Comparison of ENCODE assay signal across 8 cellular contexts in the genomic region with DNA sequence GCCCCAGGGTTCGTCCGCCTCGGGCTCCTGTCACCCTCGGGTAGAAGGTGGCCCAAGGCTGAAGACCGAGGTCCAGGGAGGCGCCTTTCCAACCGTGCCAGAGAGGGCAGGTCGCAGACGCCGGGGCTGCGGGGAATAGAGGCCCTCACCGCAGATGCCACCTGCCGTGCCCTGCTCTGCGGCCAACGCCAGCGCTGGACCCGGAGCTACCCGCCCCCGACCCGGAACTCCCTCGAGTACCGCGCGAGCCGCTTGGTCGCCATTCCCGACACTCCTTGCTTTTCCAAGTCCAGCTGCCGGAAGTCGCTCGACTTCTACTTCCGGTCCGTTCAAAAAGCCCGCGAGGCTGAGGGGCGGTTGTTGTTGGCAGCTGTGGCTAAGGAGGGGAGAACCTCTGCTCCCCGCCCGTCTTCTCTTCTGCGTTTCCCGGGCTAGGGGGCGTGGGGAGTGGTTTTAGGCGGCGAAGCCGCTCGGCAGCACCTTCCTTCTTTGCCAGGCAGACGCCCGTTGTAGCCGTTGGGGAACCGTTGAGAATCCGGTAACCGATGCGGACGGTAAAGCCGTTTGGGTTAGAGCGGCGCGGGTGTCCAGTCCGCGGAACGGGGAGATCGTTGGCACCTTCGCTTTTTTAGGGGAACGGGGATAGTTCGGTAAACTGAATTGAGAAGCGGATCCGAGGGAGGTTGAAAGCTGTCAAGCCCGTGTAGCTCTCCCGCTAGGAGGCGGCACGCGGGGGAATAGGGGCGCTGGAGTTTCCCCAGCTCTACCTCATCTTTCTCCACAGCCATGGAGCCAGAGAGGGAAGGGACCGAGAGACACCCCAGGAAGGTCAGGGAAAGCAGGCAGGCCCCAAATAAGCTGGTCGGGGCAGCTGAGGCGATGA. TPM values are rescaled to one million over a fixed set of nuclear protein-coding genes. Genes with fewer than 3 reads are reported as not detected.
DNase-seq lines count a peak whose midpoint lies in the region; ATAC-seq, FAIRE-seq and TF ChIP-seq lines count a peak whose summit lies in the region.

A gene with protein sequence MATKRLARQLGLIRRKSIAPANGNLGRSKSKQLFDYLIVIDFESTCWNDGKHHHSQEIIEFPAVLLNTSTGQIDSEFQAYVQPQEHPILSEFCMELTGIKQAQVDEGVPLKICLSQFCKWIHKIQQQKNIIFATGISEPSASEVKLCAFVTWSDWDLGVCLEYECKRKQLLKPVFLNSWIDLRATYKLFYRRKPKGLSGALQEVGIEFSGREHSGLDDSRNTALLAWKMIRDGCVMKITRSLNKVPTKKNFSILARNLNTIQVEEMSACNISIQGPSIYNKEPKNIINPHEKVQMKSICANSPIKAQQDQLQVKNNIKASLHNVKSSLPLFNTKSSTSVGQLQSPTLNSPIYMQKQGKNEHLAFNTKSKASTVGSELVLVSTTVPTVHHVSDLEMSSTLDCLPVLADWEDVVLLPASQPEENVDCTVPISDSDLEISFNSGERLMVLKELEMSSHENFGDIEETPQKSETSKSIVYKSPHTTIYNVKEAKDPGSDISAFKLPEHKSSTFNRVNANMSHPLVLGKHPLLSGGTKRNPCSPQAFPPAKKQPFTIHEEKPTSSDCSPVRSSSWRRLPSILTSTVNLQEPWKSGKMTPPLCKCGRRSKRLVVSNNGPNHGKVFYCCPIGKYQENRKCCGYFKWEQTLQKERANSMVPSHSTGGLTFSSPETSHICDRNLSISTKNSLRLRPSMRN (minus strand): TSS at position 305 of the 883 bp plus-strand sequence. CDS start 42 bp downstream, at position 263.
A gene with protein sequence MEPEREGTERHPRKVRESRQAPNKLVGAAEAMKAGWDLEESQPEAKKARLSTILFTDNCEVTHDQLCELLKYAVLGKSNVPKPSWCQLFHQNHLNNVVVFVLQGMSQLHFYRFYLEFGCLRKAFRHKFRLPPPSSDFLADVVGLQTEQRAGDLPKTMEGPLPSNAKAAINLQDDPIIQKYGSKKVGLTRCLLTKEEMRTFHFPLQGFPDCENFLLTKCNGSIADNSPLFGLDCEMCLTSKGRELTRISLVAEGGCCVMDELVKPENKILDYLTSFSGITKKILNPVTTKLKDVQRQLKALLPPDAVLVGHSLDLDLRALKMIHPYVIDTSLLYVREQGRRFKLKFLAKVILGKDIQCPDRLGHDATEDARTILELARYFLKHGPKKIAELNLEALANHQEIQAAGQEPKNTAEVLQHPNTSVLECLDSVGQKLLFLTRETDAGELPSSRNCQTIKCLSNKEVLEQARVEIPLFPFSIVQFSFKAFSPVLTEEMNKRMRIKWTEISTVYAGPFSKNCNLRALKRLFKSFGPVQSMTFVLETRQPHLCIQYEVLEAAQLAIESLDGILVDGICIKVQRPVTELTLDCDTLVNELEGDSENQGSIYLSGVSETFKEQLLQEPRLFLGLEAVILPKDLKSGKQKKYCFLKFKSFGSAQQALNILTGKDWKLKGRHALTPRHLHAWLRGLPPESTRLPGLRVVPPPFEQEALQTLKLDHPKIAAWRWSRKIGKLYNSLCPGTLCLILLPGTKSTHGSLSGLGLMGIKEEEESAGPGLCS (plus strand): TSS at position 360 of the 883 bp plus-strand sequence. CDS start 427 bp downstream, at position 787.

- TF ChIP-seq CTCF in H1 (IDR thresholded peaks at IDR 0.05; ENCODE audit: control extremely low read depth in 1 of 3, insufficient read depth in 1 of 3, low read depth in 1 of 3, low read length in 3 of 3), result peak in 2 of 3 experiments; percentile 6 to 12; a peak in 3 of 4 replicates

- H4K5ac ChIP-seq in H1 (ENCODE audit: insufficient read length, low read depth, low read length), result peak within 1 kb of the TSS; percentile 78

- 0 out of 7 replicates have a peak, but pooled peaks cover 0 to 3% (median 0%) of the 10 kb centered on the region in 4 experiments for H3K4me1 ChIP-seq in H1 (replicated peaks in 1 of 4; ENCODE audit: control insufficient read depth in 3 of 4, insufficient read depth in 4 of 4, low read length in 3 of 4)
- H3K4me1 ChIP-seq in mesenchymal stem cell (ENCODE audit: control insufficient read depth, insufficient read depth, low read depth, low read length), result peaks cover 3% of the 10 kb centered on the region

- peak within 1 kb of the TSS; percentile 71 to 91 (median 80) for H3K4me3 ChIP-seq in H1 (ENCODE audit: extremely low read depth in 1 of 4, insufficient read depth in 2 of 4, low read depth in 3 of 4, low read length in 4 of 4)
- peak within 1 kb of the TSS; percentile 91 to 99 for H3K4me3 ChIP-seq in mesenchymal stem cell (ENCODE audit: insufficient read depth in 1 of 2, low read depth in 1 of 2, low read length in 2 of 2)

- H3K23me2 ChIP-seq in H1 (ENCODE audit: low read depth, low read length), result peaks cover 5% of the 10 kb centered on the region

- peak; percentile 96 for DNase-seq in COLO668 (lab: John Stamatoyannopoulos, UW; ENCODE audit: unreplicated experiment)
- peak; percentile 95 for DNase-seq in HT-29 (ENCODE audit: low spot score)
- peak; percentile 90 for DNase-seq in NOMO-1 treated with DMSO at 0.1 percent for 48 hours (lab: John Stamatoyannopoulos, UW; ENCODE audit: unreplicated experiment)
- peak; percentile 51 to 57 for DNase-seq in activated CD8-positive, alpha-beta memory T cell treated with anti-CD3 and anti-CD28 coated beads for 4 hours (ENCODE audit: low read depth in 2 of 2)
- DNase-seq in H1 (ENCODE audit: low read depth in 1 of 2, low spot score in 2 of 2), result peak; percentile 72 to 93
- peak; percentile 98 for DNase-seq in mesenchymal stem cell
- peak; percentile 53 for DNase-seq in stimulated activated CD8-positive, alpha-beta memory T cell treated with anti-CD3 and anti-CD28 coated beads, Interleukin-12 subunit alpha, Interleukin-12 subunit beta, amount 100 ng/mL, for 24 hours (ENCODE audit: extremely low read depth)

- H3K9me3 ChIP-seq in H1 (ENCODE audit: insufficient read depth in 2 of 2, low read depth in 1 of 2, low read length in 1 of 2) (no peaks in the 10 kb centered on the region), mesenchymal stem cell (ENCODE audit: control insufficient read depth, low read length) (no peaks in the 10 kb centered on the region)

- peak; percentile 43 for ATAC-seq in GM19468 (IDR thresholded peaks at IDR 0.05; ENCODE audit: extremely low read depth, unreplicated experiment)

- FAIRE-seq in H1 (lab: Jason Lieb, UNC), result no peak

- H3K9ac ChIP-seq in H1 (replicated peaks in 1 of 4; ENCODE audit: extremely low read depth in 1 of 4, low read depth in 3 of 4, low read length in 3 of 4) (peak within 1 kb of the TSS; percentile 79 to 91 (median 84)), mesenchymal stem cell (ENCODE audit: low read length) (peak within 1 kb of the TSS; percentile 93)

- H4K20me1 ChIP-seq in H1 (replicated peaks in 1 of 2; ENCODE audit: control insufficient read depth in 1 of 2, insufficient read depth in 2 of 2, low read length in 2 of 2), result no peaks in the 10 kb centered on the region

- H3K4me2 ChIP-seq in H1 (ENCODE audit: insufficient read depth in 1 of 2, low read depth in 2 of 2, low read length in 2 of 2), result peak within 1 kb of the TSS; percentile 67 to 91
- H3K4me2 ChIP-seq in mesenchymal stem cell (ENCODE audit: low read length, poor library complexity, severe bottlenecking), result peak within 1 kb of the TSS; percentile 70

- H2BK12ac ChIP-seq in H1 (ENCODE audit: low read depth, low read length), result 0 out of 2 replicates have a peak within 1 kb of the TSS, but pooled peaks have one; percentile 72
- H2BK12ac ChIP-seq in mesenchymal stem cell (ENCODE audit: low read length in 2 of 2), result no peak within 1 kb of the TSS

- WGBS in H1 (ENCODE audit: extremely low coverage in 1 of 2, insufficient coverage in 1 of 2, insufficient read length in 1 of 2, insufficient replicate concordance in 2 of 2, low coverage in 1 of 2, low lambda C conversion rate in 2 of 2, missing lambda C conversion rate in 1 of 2), 2 experiments, result 1% methylated on average over 62 of the region's 74 CpGs; no CpG with 5 or more reads in 1 of the 2 experiments
- WGBS in mesenchymal stem cell, result under 1% methylated on average over 61 of the region's 74 CpGs

- CTCF ChIA-PET in H1 (lab: Charles Lee; ENCODE audit: partially characterized antibody), result interaction anchor here (0.6 to 1.3 kb wide), 5 partner anchors 14 to 1245 kb away, joined by 3 to 6 read pairs (median 4); no protein-coding TSS in a partner anchor

- peak within 1 kb of the TSS; percentile 77 for H3K56ac ChIP-seq in H1 (replicated peaks; ENCODE audit: insufficient read length, low read depth, low read length)

- H2BK20ac ChIP-seq in H1 (ENCODE audit: low read length), result no peak within 1 kb of the TSS

- no peaks in the 10 kb centered on the region; a peak in 1 of 8 replicates for H3K36me3 ChIP-seq in H1 (ENCODE audit: control insufficient read depth in 2 of 4, insufficient read depth in 4 of 4, low read length in 3 of 4)
- H3K36me3 ChIP-seq in mesenchymal stem cell (ENCODE audit: control insufficient read depth in 1 of 2, insufficient read depth in 2 of 2, low read depth in 1 of 2, low read length in 2 of 2), result no peaks in the 10 kb centered on the region

- H3K27me3 ChIP-seq in H1 (replicated peaks in 1 of 4; ENCODE audit: control insufficient read depth in 3 of 4, extremely low read depth in 1 of 4, insufficient read depth in 3 of 4, low read length in 3 of 4) (no peaks in the 10 kb centered on the region), mesenchymal stem cell (ENCODE audit: control insufficient read depth in 1 of 2, insufficient read depth in 1 of 2, low read length in 2 of 2) (no peaks in the 10 kb centered on the region)

- H2BK15ac ChIP-seq in H1 (ENCODE audit: low read length) (peak within 1 kb of the TSS; percentile 67; the same call in 1 of the 2 replicates), mesenchymal stem cell (ENCODE audit: low read depth, poor library complexity, severe bottlenecking) (peak within 1 kb of the TSS; percentile 94)

- H3K18ac ChIP-seq in H1 (ENCODE audit: extremely low read depth, low read length) (peak within 1 kb of the TSS; percentile 76), mesenchymal stem cell (ENCODE audit: low read depth in 1 of 2, low read length in 2 of 2) (peak within 1 kb of the TSS; percentile 80 to 97)

- TF ChIP-seq POLR2A in H1 (IDR thresholded peaks at IDR 0.05; ENCODE audit: control extremely low read depth in 1 of 2, low read depth in 2 of 2, low read length in 2 of 2), result peak; percentile 75 to 79; a peak in 2 of 3 replicates

- H2AK5ac ChIP-seq in H1 (ENCODE audit: low read depth, low read length) (no peak within 1 kb of the TSS), mesenchymal stem cell (ENCODE audit: low read length, severe bottlenecking) (no peak within 1 kb of the TSS)

- peak within 1 kb of the TSS; percentile 72 for H3K27ac ChIP-seq in H1 (ENCODE audit: low read depth, low read length)
- H3K27ac ChIP-seq in mesenchymal stem cell (ENCODE audit: low read length, poor library complexity, severe bottlenecking), result peak within 1 kb of the TSS; percentile 76

- H3K79me1 ChIP-seq in H1 (ENCODE audit: low read depth, low read length) (no peaks in the 10 kb centered on the region), mesenchymal stem cell (replicated peaks; ENCODE audit: low read length, poor library complexity, severe bottlenecking) (peaks cover 8% of the 10 kb centered on the region)

- peak within 1 kb of the TSS; percentile 52 for H4K91ac ChIP-seq in H1 (replicated peaks; ENCODE audit: insufficient read length, low read length)
- H4K91ac ChIP-seq in mesenchymal stem cell (ENCODE audit: low read length), result peak within 1 kb of the TSS; percentile 91

- no peak within 1 kb of the TSS for H3K23ac ChIP-seq in H1 (ENCODE audit: insufficient read length)
- peak within 1 kb of the TSS in 1 of 2 experiments; percentile 74 for H3K23ac ChIP-seq in mesenchymal stem cell (ENCODE audit: low read length in 2 of 2)

- H2BK5ac ChIP-seq in H1 (ENCODE audit: low read depth, low read length) (peak within 1 kb of the TSS; percentile 69), mesenchymal stem cell (ENCODE audit: low read depth, low read length, poor library complexity, severe bottlenecking) (no peak within 1 kb of the TSS)

- POLR2A ChIA-PET in H1 (lab: Charles Lee; ENCODE audit: partially characterized antibody), result interaction anchor here (0.6 to 1.6 kb wide), 12 partner anchors 9 to 277 kb away, joined by 3 to 10 read pairs (median 3); a partner anchor contains a TSS

- H4K8ac ChIP-seq in H1 (ENCODE audit: extremely low read depth, insufficient read depth, low read length) (peak within 1 kb of the TSS; percentile 93), mesenchymal stem cell (ENCODE audit: low read length) (peak within 1 kb of the TSS; percentile 97)

- TF ChIP-seq RAD21 in H1 (IDR thresholded peaks at IDR 0.05 in 1 of 2, conservative IDR thresholded peaks at IDR 0.05 in 1 of 2; ENCODE audit: low read depth in 2 of 2, low read length in 2 of 2), result no peak

- H2BK120ac ChIP-seq in H1 (replicated peaks; ENCODE audit: low read depth, low read length) (no peak within 1 kb of the TSS), mesenchymal stem cell (ENCODE audit: low read depth, low read length) (no peak within 1 kb of the TSS)

- peak within 1 kb of the TSS; percentile 85 for H3K4ac ChIP-seq in H1 (replicated peaks; ENCODE audit: insufficient read length, low read depth, low read length)
- peak within 1 kb of the TSS; percentile 79 to 89 for H3K4ac ChIP-seq in mesenchymal stem cell (ENCODE audit: low read depth in 1 of 2, low read length in 2 of 2)

- peak within 1 kb of the TSS; percentile 52; the same call in 1 of the 2 replicates for H2AFZ ChIP-seq in H1 (ENCODE audit: low read length)
- peak within 1 kb of the TSS; percentile 99 for H2AFZ ChIP-seq in mesenchymal stem cell (ENCODE audit: low read depth, low read length)

- no peak within 1 kb of the TSS for H3K14ac ChIP-seq in H1 (ENCODE audit: insufficient read length)
- H3K14ac ChIP-seq in mesenchymal stem cell (ENCODE audit: low read length in 2 of 2), result peak within 1 kb of the TSS in 1 of 2 experiments; percentile 50

- no peak for TF ChIP-seq EP300 in H1 (IDR thresholded peaks at IDR 0.05; ENCODE audit: borderline replicate concordance in 1 of 2, low read depth in 2 of 2, low read length in 2 of 2)

- no peaks in the 10 kb centered on the region for H3K79me2 ChIP-seq in H1 (ENCODE audit: control insufficient read depth in 1 of 2, insufficient read depth in 2 of 2, low read length in 2 of 2)

RNA-seq across cellular contexts. Expression of the first gene that starts in this region (rescaled TPM):
- total RNA-seq in HT-29 (2014; rRNA removed; shearing (Covaris generic)), result 11.9 and 17.8 TPM in 2 replicates
- total RNA-seq in H1 (2021; fragmentation: NEBNext Ultra II Directional; extraction: Animal tissue kit (Norgen Biotek cat#: 25700)), result 12.6 and 14.5 TPM in 2 replicates
- 5.4 and 11.0 TPM in 2 replicates for polyA plus RNA-seq in H1 (2011; rRNA removed)
- 8.2 TPM for polyA plus RNA-seq in H1 (2011; cell fraction: cytosol; rRNA removed)
- 5.3 TPM for polyA plus RNA-seq in H1 (2011; cell fraction: nucleus; rRNA removed)
- polyA plus RNA-seq in H1 (2012, experiment 1 of 2), result 6.7 to 10.7 TPM (median 7.9 TPM) in 4 replicates
- polyA plus RNA-seq in H1 (2012, experiment 2 of 2), result 0.58 TPM
- 9.4 TPM for polyA plus RNA-seq in H1 (2013, experiment 1 of 2)
- 8.0 TPM for polyA plus RNA-seq in H1 (2013, experiment 2 of 2)
- polyA minus RNA-seq in H1 (2011; rRNA and poly(A)+ RNA removed), result 9.4 and 16.3 TPM in 2 replicates
- 12.2 TPM for polyA minus RNA-seq in H1 (2011; cell fraction: cytosol; rRNA and poly(A)+ RNA removed)
- 12.7 TPM for polyA minus RNA-seq in H1 (2011; cell fraction: nucleus; rRNA and poly(A)+ RNA removed)
- 5.4 TPM for polyA plus RNA-seq in mesenchymal stem cell (2013, experiment 1 of 2)
- polyA plus RNA-seq in mesenchymal stem cell (2013, experiment 2 of 2), result 5.5 TPM

RNA-seq across cellular contexts. Expression of the second gene that starts in this region (rescaled TPM):
- total RNA-seq in HT-29 (2014; rRNA removed; shearing (Covaris generic)), result 5.8 and 6.5 TPM in 2 replicates
- total RNA-seq in H1 (2021; fragmentation: NEBNext Ultra II Directional; extraction: Animal tissue kit (Norgen Biotek cat#: 25700)), result 6.0 and 8.9 TPM in 2 replicates
- 2.2 and 2.4 TPM in 2 replicates for polyA plus RNA-seq in H1 (2011; rRNA removed)
- polyA plus RNA-seq in H1 (2011; cell fraction: cytosol; rRNA removed), result 4.6 TPM
- polyA plus RNA-seq in H1 (2011; cell fraction: nucleus; rRNA removed), result 7.8 TPM
- 4.7 to 6.2 TPM (median 5.6 TPM) in 4 replicates for polyA plus RNA-seq in H1 (2012, experiment 1 of 2)
- 3.9 TPM for polyA plus RNA-seq in H1 (2012, experiment 2 of 2)
- polyA plus RNA-seq in H1 (2013, experiment 1 of 2), result 3.8 TPM
- polyA plus RNA-seq in H1 (2013, experiment 2 of 2), result 3.6 TPM
- 8.6 and 12.7 TPM in 2 replicates for polyA minus RNA-seq in H1 (2011; rRNA and poly(A)+ RNA removed)
- polyA minus RNA-seq in H1 (2011; cell fraction: cytosol; rRNA and poly(A)+ RNA removed), result 3.6 TPM
- 19.9 TPM for polyA minus RNA-seq in H1 (2011; cell fraction: nucleus; rRNA and poly(A)+ RNA removed)
- 0.88 TPM for polyA plus RNA-seq in mesenchymal stem cell (2013, experiment 1 of 2)
- 1.2 TPM for polyA plus RNA-seq in mesenchymal stem cell (2013, experiment 2 of 2)

Comparison
In these comparisons a context has a peak if more than half of its experiments do, and no peak if none do; other contexts are left out.
1. Peak in every context shown above with its lines: DNase-seq, ATAC-seq, H3K4me3 ChIP-seq and H3K27ac ChIP-seq.